9 cellular contexts compared by ENCODE assay signal in the genomic region with DNA sequence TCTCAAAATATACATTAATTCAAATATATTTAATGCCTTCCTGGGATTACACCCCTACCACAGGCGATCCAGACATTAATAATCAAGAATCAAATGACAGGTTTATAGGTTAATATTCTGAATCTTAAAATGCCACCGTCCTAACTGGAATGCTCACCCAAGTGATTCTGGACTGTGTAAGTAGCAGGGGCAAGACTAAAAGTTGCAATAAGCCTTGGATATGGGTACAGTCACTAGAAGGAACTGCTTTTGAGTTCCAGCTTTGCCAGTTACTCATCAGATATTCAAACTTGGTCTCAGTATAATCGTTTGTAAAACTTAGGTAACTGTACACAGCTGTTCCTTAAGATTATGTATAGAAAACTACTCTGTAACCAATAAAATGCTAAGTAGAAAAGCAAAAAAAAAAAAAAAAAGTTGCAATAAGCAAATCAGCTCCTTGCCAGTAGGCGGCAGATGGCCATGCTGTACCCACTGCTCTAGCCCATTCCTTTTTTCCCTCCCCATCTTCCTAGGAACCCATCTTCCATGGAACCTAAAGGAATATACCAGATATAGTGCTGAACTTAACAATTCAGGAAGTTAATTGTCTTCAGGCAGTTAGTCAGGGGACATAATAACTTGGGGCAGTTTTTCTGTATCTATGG. TPM values are rescaled to one million over a fixed set of nuclear protein-coding genes. Genes with fewer than 3 reads are reported as not detected.
DNase-seq lines count a peak whose midpoint lies in the region; ATAC-seq, FAIRE-seq and TF ChIP-seq lines count a peak whose summit lies in the region.
"Had no signal": no experiment of that assay in that cellular context is flagged by ENCODE, and none has a peak within 500 bp of the region (broad histone marks: within the 10 kb centered on the region; RNA-seq: fewer than 3 reads in every experiment).

No MANE protein-coding gene starts in this region.

- no peaks in the 10 kb centered on the region for H3F3A ChIP-seq in smooth muscle cell (ENCODE audit: low read depth)

- peaks cover 15 to 49% of the 10 kb centered on the region in 2 experiments for H3K4me1 ChIP-seq in K562 (replicated peaks in 1 of 2; ENCODE audit: control insufficient read depth in 2 of 2, insufficient read depth in 2 of 2, low read length in 2 of 2)
- H3K4me1 ChIP-seq in smooth muscle cell (ENCODE audit: low read depth): no peaks in the 10 kb centered on the region

- peaks cover 30% of the 10 kb centered on the region for H3K4me1 Mint-ChIP-seq in activated naive CD4-positive, alpha-beta T cell treated with anti-CD3 and anti-CD28 coated beads, Interleukin-2, amount 10 ng/mL, durations not matched to agents 7 days and 5 days

- no peaks in the 10 kb centered on the region for H3K27me3 Mint-ChIP-seq in activated naive CD4-positive, alpha-beta T cell treated with anti-CD3 and anti-CD28 coated beads, Interleukin-2, amount 10 ng/mL, durations not matched to agents 7 days and 5 days

- TF ChIP-seq CTCF in K562 (IDR thresholded peaks at IDR 0.05 in 2 of 3, conservative IDR thresholded peaks at IDR 0.05 in 1 of 3; ENCODE audit: insufficient read depth in 2 of 3, low read depth in 1 of 3, low read length in 3 of 3): peak; percentile 67 to 81 (median 74)
- peak; percentile 9 for TF ChIP-seq CTCF in smooth muscle cell (IDR thresholded peaks at IDR 0.05; ENCODE audit: borderline replicate concordance, insufficient read depth, poor library complexity, severe bottlenecking)

- POLR2A ChIA-PET in K562 (lab: Yijun Ruan, JAX): interaction anchor here (0.6 to 3.5 kb wide), 6 partner anchors 9 to 1937 kb away, joined by 3 to 21 read pairs (median 8); a partner anchor contains a TSS

- CTCF ChIA-PET in activated naive CD4-positive, alpha-beta T cell treated with anti-CD3 and anti-CD28 coated beads, Interleukin-2, amount 10 ng/mL, durations not matched to agents 7 days and 5 days (lab: Charles Lee): interaction anchor here (0.6 kb wide), 1 partner anchor 50 kb away, joined by 3 read pairs; no protein-coding TSS in a partner anchor
- CTCF ChIA-PET in K562 (lab: Yijun Ruan, JAX; ENCODE audit: low intra/inter-chr PET ratio): interaction anchor here (0.6 to 1.6 kb wide), 2 partner anchors 53 to 268 kb away, joined by 3 read pairs; no protein-coding TSS in a partner anchor

- no peak for DNase-seq in activated naive CD4-positive, alpha-beta T cell treated with anti-CD3 and anti-CD28 coated beads, Interleukin-2, amount 10 ng/mL, durations not matched to agents 7 days and 5 days
- DNase-seq in activated naive CD4-positive, alpha-beta T cell treated with Interleukin-2 at 50 U/mL for 16 hours: no peak
- peak; percentile 7 for DNase-seq in MG63
- peak; percentile 56 to 63 (median 60) for DNase-seq in K562 (ENCODE audit: extremely low read depth in 1 of 4, low spot score in 3 of 4)
- no peak for DNase-seq in smooth muscle cell (lab: John Stamatoyannopoulos, UW; ENCODE audit: unreplicated experiment)
- no peak for DNase-seq in middle frontal gyrus (ENCODE audit: extremely low spot score, low spot score)
- no peak for DNase-seq in NCI-H1105 treated with DMSO at 0.1 percent for 48 hours (lab: John Stamatoyannopoulos, UW)
- DNase-seq in effector CD4-positive, alpha-beta T cell: no peak

- H3K27me3 ChIP-seq in MG63 (no peaks in the 10 kb centered on the region), K562 (ENCODE audit: control insufficient read depth in 2 of 2, insufficient read depth in 2 of 2, low read length in 2 of 2) (no peaks in the 10 kb centered on the region), smooth muscle cell (ENCODE audit: low read depth) (no peaks in the 10 kb centered on the region)

- no peak for TF ChIP-seq EP300 in K562 (IDR thresholded peaks at IDR 0.05; ENCODE audit: low read length)

- FAIRE-seq in K562 (lab: Jason Lieb, UNC): peak; percentile 37
- FAIRE-seq: GM12891 had no signal

- peaks cover 88% of the 10 kb centered on the region for H3K79me2 ChIP-seq in K562 (ENCODE audit: control insufficient read depth, insufficient read depth, low read length)
- peaks cover 95% of the 10 kb centered on the region for H3K79me2 ChIP-seq in smooth muscle cell (ENCODE audit: low read depth)

- ATAC-seq in K562: peak; percentile 59

- H2AFZ ChIP-seq in K562 (ENCODE audit: low read depth, low read length): no peak overlapping the region
- no peak overlapping the region for H2AFZ ChIP-seq in smooth muscle cell (ENCODE audit: low read depth)

- H3K36me3 ChIP-seq in MG63: peaks cover 22% of the 10 kb centered on the region
- H3K36me3 ChIP-seq in K562 (ENCODE audit: control insufficient read depth, insufficient read depth, low read length): peaks cover 43% of the 10 kb centered on the region
- H3K36me3 ChIP-seq in smooth muscle cell (ENCODE audit: low read depth): peaks cover 4% of the 10 kb centered on the region

- H4K20me1 ChIP-seq in K562 (replicated peaks; ENCODE audit: control insufficient read depth, insufficient read depth, low read length) (0 out of 2 replicates have a peak, but pooled peaks cover 4% of the 10 kb centered on the region), smooth muscle cell (ENCODE audit: low read depth) (peaks cover 78% of the 10 kb centered on the region)

- H3K27ac Mint-ChIP-seq in activated naive CD4-positive, alpha-beta T cell treated with anti-CD3 and anti-CD28 coated beads, Interleukin-2, amount 10 ng/mL, durations not matched to agents 7 days and 5 days: peak overlapping the region; percentile 46

- no peak overlapping the region for H3K4me3 Mint-ChIP-seq in activated naive CD4-positive, alpha-beta T cell treated with anti-CD3 and anti-CD28 coated beads, Interleukin-2, amount 10 ng/mL, durations not matched to agents 7 days and 5 days

- in situ Hi-C loops in K562 (cut with MboI): no loop called here

- H3K9me3 ChIP-seq in MG63 (no peaks in the 10 kb centered on the region), K562 (replicated peaks; ENCODE audit: control insufficient read depth, insufficient read depth, low read depth, low read length) (no peaks in the 10 kb centered on the region), smooth muscle cell (replicated peaks; ENCODE audit: low read depth) (no peaks in the 10 kb centered on the region)

- no peak; a peak in 1 of 4 replicates for TF ChIP-seq RAD21 in K562 (CRISPR knock-in tag; conservative IDR thresholded peaks at IDR 0.05 in 1 of 2, IDR thresholded peaks at IDR 0.05 in 1 of 2)

- intact Hi-C loops in K562 (cut with micrococcal nuclease): loop anchor here (2.0 kb wide), 3 partner anchors 15 to 53 kb away; a partner anchor contains a TSS

- H3K4me3 ChIP-seq in MG63: no peak overlapping the region
- no peak overlapping the region for H3K4me3 ChIP-seq in K562
- no peak overlapping the region for H3K4me3 ChIP-seq in smooth muscle cell

- H3K4me2 ChIP-seq in K562 (ENCODE audit: insufficient read depth, low read length) (peak overlapping the region; percentile 24), smooth muscle cell (no peak overlapping the region)

- BruUV-seq in K562 (replicated peaks; lab: Mats Ljungman, UMichigan): no TSS peak

- peak overlapping the region; percentile 80; the same call in 2 of the 3 replicates for H3K27ac ChIP-seq in K562 (ENCODE audit: extremely low read depth, low read depth, low read length)
- H3K27ac ChIP-seq in smooth muscle cell (ENCODE audit: low read depth): no peak overlapping the region

- TF ChIP-seq POLR2A in K562 (conservative IDR thresholded peaks at IDR 0.05): no peak

- H3K9me3 Mint-ChIP-seq in activated naive CD4-positive, alpha-beta T cell treated with anti-CD3 and anti-CD28 coated beads, Interleukin-2, amount 10 ng/mL, durations not matched to agents 7 days and 5 days: no peaks in the 10 kb centered on the region

- H3K36me3 Mint-ChIP-seq in activated naive CD4-positive, alpha-beta T cell treated with anti-CD3 and anti-CD28 coated beads, Interleukin-2, amount 10 ng/mL, durations not matched to agents 7 days and 5 days: peaks cover 19% of the 10 kb centered on the region

- H3K9ac ChIP-seq in K562 (ENCODE audit: insufficient read depth in 1 of 2, low read depth in 2 of 2, low read length in 2 of 2) (peak overlapping the region in 1 of 2 experiments; percentile 66; a peak in 1 of 4 replicates), smooth muscle cell (ENCODE audit: low read depth) (no peak overlapping the region)

- H3K9me1 ChIP-seq in K562 (ENCODE audit: control insufficient read depth, insufficient read depth, low read length): no peaks in the 10 kb centered on the region

- 47% methylated on average over 4 of the region's 4 CpGs for WGBS in K562 (ENCODE audit: insufficient coverage, low coverage, missing lambda C conversion rate)
- WGBS in smooth muscle cell (ENCODE audit: low lambda C conversion rate): 76% methylated on average over 4 of the region's 4 CpGs

RNA-seq across cellular contexts. Expression of a gene that starts 10.5 kb away (rescaled TPM):
- total RNA-seq in MG63 (2014; rRNA removed; shearing (Covaris generic); ENCODE audit: low replicate concordance): 65.6 and 81.6 TPM in 2 replicates
- 38.1 and 70.7 TPM in 2 replicates for total RNA-seq in K562 (2011; cell fraction: chromatin; rRNA removed; ENCODE audit: low replicate concordance)
- total RNA-seq in K562 (2011; cell fraction: nucleolus; rRNA removed): 42.0 and 43.2 TPM in 2 replicates
- total RNA-seq in K562 (2011; cell fraction: nucleoplasm; rRNA removed): 50.5 and 80.9 TPM in 2 replicates
- total RNA-seq in K562 (2014; rRNA removed) (118 and 156 TPM in 2 replicates), K562 (2014; rRNA removed; fragmentation: Illumina TruSeq; extraction: Trizol) (128 and 147 TPM in 2 replicates), K562 (2015; rRNA removed; fragmentation: Illumina TruSeq; extraction: Trizol) (128 TPM in 2 replicates), K562 (2021) (101 and 110 TPM in 2 replicates), smooth muscle cell (124 and 144 TPM in 2 replicates)
- polyA plus RNA-seq in K562 (2011; rRNA removed) (46.1 and 56.4 TPM in 2 replicates), K562 (2014; fragmentation: Illumina TruSeq; extraction: Trizol) (24.9 and 28.5 TPM in 2 replicates), K562 (2014; fragmentation: Nextera tagmentation; extraction: Ambion mirVana) (100 to 1,000 TPM in 1 of 2 experiments, 10 to 100 TPM in 1; 49.2 to 187 TPM), K562 (2014; rRNA removed) (27.7 and 32.0 TPM in 2 replicates), smooth muscle cell (100 and 114 TPM in 2 replicates)
- polyA plus RNA-seq in K562 (2011; cell fraction: cytosol; rRNA removed): 24.7 and 26.1 TPM in 2 replicates
- polyA plus RNA-seq in K562 (2011; cell fraction: nucleus; rRNA removed): 19.7 and 22.2 TPM in 2 replicates
- 22.6 and 31.7 TPM in 2 replicates for polyA plus RNA-seq in K562 (2012)
- 285 and 314 TPM in 2 replicates for polyA minus RNA-seq in K562 (2011; rRNA and poly(A)+ RNA removed)
- 101 and 165 TPM in 2 replicates for polyA minus RNA-seq in K562 (2011; cell fraction: cytosol; rRNA and poly(A)+ RNA removed)
- 65.4 and 95.5 TPM in 2 replicates for polyA minus RNA-seq in K562 (2011; cell fraction: nucleus; rRNA and poly(A)+ RNA removed)

RNA-seq across cellular contexts. Expression of a gene that starts 10.7 kb away (rescaled TPM):
- 70.5 and 143 TPM in 2 replicates for total RNA-seq in MG63 (2014; rRNA removed; shearing (Covaris generic); ENCODE audit: low replicate concordance)
- total RNA-seq in K562 (2011; cell fraction: chromatin; rRNA removed; ENCODE audit: low replicate concordance): 52.2 and 140 TPM in 2 replicates
- total RNA-seq in K562 (2011; cell fraction: nucleolus; rRNA removed): 19.7 and 27.2 TPM in 2 replicates
- total RNA-seq in K562 (2011; cell fraction: nucleoplasm; rRNA removed): 59.5 and 113 TPM in 2 replicates
- total RNA-seq in K562 (2014; rRNA removed): 85.4 and 85.6 TPM in 2 replicates
- 114 and 132 TPM in 2 replicates for total RNA-seq in K562 (2014; rRNA removed; fragmentation: Illumina TruSeq; extraction: Trizol)
- total RNA-seq in K562 (2015; rRNA removed; fragmentation: Illumina TruSeq; extraction: Trizol): 117 and 122 TPM in 2 replicates
- total RNA-seq in K562 (2021): 133 and 138 TPM in 2 replicates
- polyA plus RNA-seq in K562 (2011; rRNA removed): 117 and 174 TPM in 2 replicates
- 21.6 and 39.4 TPM in 2 replicates for polyA plus RNA-seq in K562 (2011; cell fraction: cytosol; rRNA removed)
- polyA plus RNA-seq in K562 (2011; cell fraction: nucleus; rRNA removed): 38.3 and 58.5 TPM in 2 replicates
- 89.5 and 112 TPM in 2 replicates for polyA plus RNA-seq in K562 (2012)
- polyA plus RNA-seq in K562 (2014; fragmentation: Illumina TruSeq; extraction: Trizol): 188 and 206 TPM in 2 replicates
- 10 to 100 TPM; 61.0 to 68.9 TPM for polyA plus RNA-seq in K562 (2014; fragmentation: Nextera tagmentation; extraction: Ambion mirVana)
- polyA plus RNA-seq in K562 (2014; rRNA removed): 151 and 180 TPM in 2 replicates
- polyA minus RNA-seq in K562 (2011; rRNA and poly(A)+ RNA removed): 168 and 179 TPM in 2 replicates
- 44.0 and 70.9 TPM in 2 replicates for polyA minus RNA-seq in K562 (2011; cell fraction: cytosol; rRNA and poly(A)+ RNA removed)
- polyA minus RNA-seq in K562 (2011; cell fraction: nucleus; rRNA and poly(A)+ RNA removed): 62.3 and 92.4 TPM in 2 replicates
- total RNA-seq in smooth muscle cell: 35.6 and 41.7 TPM in 2 replicates
- polyA plus RNA-seq in smooth muscle cell: 22.2 and 23.5 TPM in 2 replicates

RNA-seq across cellular contexts. Expression of a gene that starts 35.3 kb away (rescaled TPM):
- total RNA-seq in MG63 (2014; rRNA removed; shearing (Covaris generic); ENCODE audit: low replicate concordance): 58.9 and 161 TPM in 2 replicates
- total RNA-seq in K562 (2011; cell fraction: chromatin; rRNA removed; ENCODE audit: low replicate concordance): 4.8 and 10.3 TPM in 2 replicates
- total RNA-seq in K562 (2011; cell fraction: nucleolus; rRNA removed): 2.8 and 4.2 TPM in 2 replicates
- 4.3 and 8.2 TPM in 2 replicates for total RNA-seq in K562 (2011; cell fraction: nucleoplasm; rRNA removed)
- total RNA-seq in K562 (2014; rRNA removed) (29.4 and 54.2 TPM in 2 replicates), K562 (2014; rRNA removed; fragmentation: Illumina TruSeq; extraction: Trizol) (82.6 and 99.3 TPM in 2 replicates), K562 (2015; rRNA removed; fragmentation: Illumina TruSeq; extraction: Trizol) (61.4 and 72.1 TPM in 2 replicates), K562 (2021) (64.2 and 69.5 TPM in 2 replicates), smooth muscle cell (14.8 and 25.9 TPM in 2 replicates)
- polyA plus RNA-seq in K562 (2011; rRNA removed) (21.4 and 47.8 TPM in 2 replicates), K562 (2014; fragmentation: Illumina TruSeq; extraction: Trizol) (47.7 and 55.1 TPM in 2 replicates), K562 (2014; fragmentation: Nextera tagmentation; extraction: Ambion mirVana) (10 to 100 TPM; 13.3 to 16.8 TPM), K562 (2014; rRNA removed) (62.2 and 62.4 TPM in 2 replicates), smooth muscle cell (21.7 and 25.7 TPM in 2 replicates)
- polyA plus RNA-seq in K562 (2011; cell fraction: cytosol; rRNA removed): 10.6 and 15.4 TPM in 2 replicates
- polyA plus RNA-seq in K562 (2011; cell fraction: nucleus; rRNA removed): 7.8 and 8.6 TPM in 2 replicates
- 56.4 and 76.0 TPM in 2 replicates for polyA plus RNA-seq in K562 (2012)
- 9.6 and 14.7 TPM in 2 replicates for polyA minus RNA-seq in K562 (2011; rRNA and poly(A)+ RNA removed)
- polyA minus RNA-seq in K562 (2011; cell fraction: cytosol; rRNA and poly(A)+ RNA removed): 5.5 and 6.5 TPM in 2 replicates
- 3.6 and 5.6 TPM in 2 replicates for polyA minus RNA-seq in K562 (2011; cell fraction: nucleus; rRNA and poly(A)+ RNA removed)

RNA-seq across cellular contexts. Expression of a gene that starts 52.0 kb away (rescaled TPM):
- 19.8 and 26.5 TPM in 2 replicates for total RNA-seq in MG63 (2014; rRNA removed; shearing (Covaris generic); ENCODE audit: low replicate concordance)
- 67.4 and 171 TPM in 2 replicates for total RNA-seq in K562 (2011; cell fraction: chromatin; rRNA removed; ENCODE audit: low replicate concordance)
- total RNA-seq in K562 (2011; cell fraction: nucleolus; rRNA removed): 19.8 and 31.1 TPM in 2 replicates
- 63.6 and 113 TPM in 2 replicates for total RNA-seq in K562 (2011; cell fraction: nucleoplasm; rRNA removed)
- total RNA-seq in K562 (2014; rRNA removed): 19.0 and 20.1 TPM in 2 replicates
- 30.1 and 33.8 TPM in 2 replicates for total RNA-seq in K562 (2014; rRNA removed; fragmentation: Illumina TruSeq; extraction: Trizol)
- total RNA-seq in K562 (2015; rRNA removed; fragmentation: Illumina TruSeq; extraction: Trizol): 23.6 and 26.0 TPM in 2 replicates
- total RNA-seq in K562 (2021): 57.1 and 60.5 TPM in 2 replicates
- polyA plus RNA-seq in K562 (2011; rRNA removed): 41.3 and 61.7 TPM in 2 replicates
- polyA plus RNA-seq in K562 (2011; cell fraction: cytosol; rRNA removed): 7.8 and 13.1 TPM in 2 replicates
- polyA plus RNA-seq in K562 (2011; cell fraction: nucleus; rRNA removed): 12.3 and 15.1 TPM in 2 replicates
- polyA plus RNA-seq in K562 (2012): 18.3 and 35.0 TPM in 2 replicates
- 35.1 and 42.5 TPM in 2 replicates for polyA plus RNA-seq in K562 (2014; fragmentation: Illumina TruSeq; extraction: Trizol)
- polyA plus RNA-seq in K562 (2014; fragmentation: Nextera tagmentation; extraction: Ambion mirVana): 10 to 100 TPM; 23.7 to 28.7 TPM
- polyA plus RNA-seq in K562 (2014; rRNA removed): 28.8 and 30.1 TPM in 2 replicates
- 122 and 129 TPM in 2 replicates for polyA minus RNA-seq in K562 (2011; rRNA and poly(A)+ RNA removed)
- polyA minus RNA-seq in K562 (2011; cell fraction: cytosol; rRNA and poly(A)+ RNA removed): 24.0 and 28.8 TPM in 2 replicates
- 42.7 and 68.6 TPM in 2 replicates for polyA minus RNA-seq in K562 (2011; cell fraction: nucleus; rRNA and poly(A)+ RNA removed)
- total RNA-seq in smooth muscle cell: 28.5 and 29.9 TPM in 2 replicates
- 25.9 and 32.0 TPM in 2 replicates for polyA plus RNA-seq in smooth muscle cell

Comparison
In these comparisons a context has a peak if more than half of its experiments do, and no peak if none do; other contexts are left out.
1. DNase-seq: peak in MG63 (single experiment) and K562 (4 of 4); none in activated naive CD4-positive, alpha-beta T cell treated with anti-CD3 and anti-CD28 coated beads, Interleukin-2, amount 10 ng/mL, durations not matched to agents 7 days and 5 days (single experiment), activated naive CD4-positive, alpha-beta T cell treated with Interleukin-2 at 50 U/mL for 16 hours (single experiment), smooth muscle cell (single experiment), middle frontal gyrus (single experiment), NCI-H1105 treated with DMSO at 0.1 percent for 48 hours (single experiment) and effector CD4-positive, alpha-beta T cell (single experiment).